ENCODE assay signal across 18 cellular contexts in genomic region chr1:2861143-2861987, GRCh38. TPM values are rescaled to one million over a fixed set of nuclear protein-coding genes. Genes with fewer than 3 reads are reported as not detected.
DNase-seq lines count a peak whose midpoint lies in the region; ATAC-seq, FAIRE-seq and TF ChIP-seq lines count a peak whose summit lies in the region.
"Had no signal": no experiment of that assay in that cellular context is flagged by ENCODE, and none has a peak within 500 bp of the region (broad histone marks: within the 10 kb centered on the region; RNA-seq: fewer than 3 reads in every experiment).

No MANE protein-coding gene starts in this region.

- DNase-seq in left cardiac atrium = peak; percentile 17
- no peak for DNase-seq in left ventricle myocardium inferior
- peak; percentile 54 for DNase-seq in kidney
- peak; percentile 5 to 39 for DNase-seq in psoas muscle
- no peak for DNase-seq in DMS153 (lab: John Stamatoyannopoulos, UW)
- no peak for DNase-seq in MCF 10A (ENCODE audit: unreplicated experiment)
- no peak for DNase-seq in activated CD8-positive, alpha-beta T cell treated with anti-CD3 and anti-CD28 coated beads, Interleukin-2, amount 10 ng/mL, durations not matched to agents 7 days and 5 days
- DNase-seq: ACHN; CD4-positive, alpha-beta memory T cell; DMS79 treated with DMSO at 0.1 percent for 48 hours; EL; GOT3; H9 had no signal

- H3K4me2 ChIP-seq in BLaER1 treated with 17β-estradiol and CSF1 and Interleukin-3, amounts not matched to agents 10 nM and 100 nM = peak overlapping the region in 8 of 11 experiments; percentile 22 to 90 (median 34); a peak in 12 of 22 replicates

- H3K9me3 ChIP-seq in left ventricle myocardium inferior (replicated peaks) = no peaks in the 10 kb centered on the region
- H3K9me3 ChIP-seq in BLaER1 treated with 17β-estradiol and CSF1 and Interleukin-3, amounts not matched to agents 10 nM and 100 nM (replicated peaks in 1 of 11) = peaks cover 0 to 20% (median 6%) of the 10 kb centered on the region in 11 experiments; a peak in 9 of 22 replicates
- no peaks in the 10 kb centered on the region for H3K9me3 ChIP-seq in kidney (ENCODE audit: control insufficient read depth in 1 of 2, low read length in 2 of 2)
- no peaks in the 10 kb centered on the region for H3K9me3 ChIP-seq in psoas muscle

- H3K4me1 Mint-ChIP-seq in MCF 10A (ENCODE audit: insufficient read depth, unreplicated experiment) = no peaks in the 10 kb centered on the region
- no peaks in the 10 kb centered on the region for H3K4me1 Mint-ChIP-seq in activated CD8-positive, alpha-beta T cell treated with anti-CD3 and anti-CD28 coated beads, Interleukin-2, amount 10 ng/mL, durations not matched to agents 7 days and 5 days (ENCODE audit: low read depth)
- H3K4me1 Mint-ChIP-seq: H9 had no signal

- no peak overlapping the region for H3K4me3 Mint-ChIP-seq in MCF 10A (ENCODE audit: unreplicated experiment)
- no peak overlapping the region for H3K4me3 Mint-ChIP-seq in activated CD8-positive, alpha-beta T cell treated with anti-CD3 and anti-CD28 coated beads, Interleukin-2, amount 10 ng/mL, durations not matched to agents 7 days and 5 days
- H3K4me3 Mint-ChIP-seq: CD4-positive, alpha-beta memory T cell; H9 had no signal

- peaks cover 0 to 34% (median 0%) of the 10 kb centered on the region in 11 experiments; a peak in 9 of 22 replicates for H4K20me1 ChIP-seq in BLaER1 treated with 17β-estradiol and CSF1 and Interleukin-3, amounts not matched to agents 10 nM and 100 nM

- no peaks in the 10 kb centered on the region for H3K36me3 ChIP-seq in left ventricle myocardium inferior
- no peaks in the 10 kb centered on the region for H3K36me3 ChIP-seq in BLaER1 treated with 17β-estradiol and CSF1 and Interleukin-3, amounts not matched to agents 10 nM and 100 nM
- H3K36me3 ChIP-seq in kidney (ENCODE audit: control insufficient read depth in 1 of 2, insufficient read depth in 2 of 2, low read length in 2 of 2) = no peaks in the 10 kb centered on the region
- H3K36me3 ChIP-seq in psoas muscle (ENCODE audit: insufficient read depth in 1 of 2, low read depth in 1 of 2) = no peaks in the 10 kb centered on the region

- no peaks in the 10 kb centered on the region for H3K27me3 Mint-ChIP-seq in MCF 10A (ENCODE audit: insufficient read depth, unreplicated experiment)
- no peaks in the 10 kb centered on the region for H3K27me3 Mint-ChIP-seq in activated CD8-positive, alpha-beta T cell treated with anti-CD3 and anti-CD28 coated beads, Interleukin-2, amount 10 ng/mL, durations not matched to agents 7 days and 5 days (ENCODE audit: low read depth)

- 71 to 76% (median 73%) methylated on average over 18 to 19 of the region's 19 CpGs for WGBS in psoas muscle, 3 donors

- H3K9me3 Mint-ChIP-seq in MCF 10A (ENCODE audit: unreplicated experiment) = peaks cover 12% of the 10 kb centered on the region
- H3K9me3 Mint-ChIP-seq in activated CD8-positive, alpha-beta T cell treated with anti-CD3 and anti-CD28 coated beads, Interleukin-2, amount 10 ng/mL, durations not matched to agents 7 days and 5 days (ENCODE audit: insufficient read depth) = no peaks in the 10 kb centered on the region

- no peak for TF ChIP-seq CTCF in left ventricle myocardium inferior (IDR thresholded peaks at IDR 0.05; ENCODE audit: borderline replicate concordance)
- no peak for TF ChIP-seq CTCF in kidney (IDR thresholded peaks at IDR 0.05; ENCODE audit: borderline replicate concordance, extremely low read depth, insufficient read depth)
- TF ChIP-seq CTCF in psoas muscle (IDR thresholded peaks at IDR 0.05) = no peak
- no peak for TF ChIP-seq CTCF in MCF 10A (IDR thresholded peaks at IDR 0.05; ENCODE audit: unreplicated experiment)

- H3K27me3 ChIP-seq in left ventricle myocardium inferior (ENCODE audit: low read depth) = peaks cover 86% of the 10 kb centered on the region
- peaks cover 6 to 52% (median 27%) of the 10 kb centered on the region in 11 experiments; a peak in 17 of 22 replicates for H3K27me3 ChIP-seq in BLaER1 treated with 17β-estradiol and CSF1 and Interleukin-3, amounts not matched to agents 10 nM and 100 nM
- peaks cover 0 to 38% (median 14%) of the 10 kb centered on the region in 3 donors for H3K27me3 ChIP-seq in psoas muscle (ENCODE audit: insufficient read depth in 3 of 3, low read length in 2 of 3)

- intact Hi-C loops in left cardiac atrium (cut with DNase I) = no loop called here
- intact Hi-C loops in left ventricle myocardium inferior (cut with micrococcal nuclease) = no loop called here
- intact Hi-C loops in kidney (cut with DNase I) = no loop called here
- intact Hi-C loops in psoas muscle (cut with DNase I) = no loop called here
- intact Hi-C loops in MCF 10A (cut with micrococcal nuclease) = no loop called here

- CTCF ChIA-PET in MCF 10A (lab: Yijun Ruan, JAX) = interaction anchor here (0.6 kb wide), 2 partner anchors 479 to 863 kb away, joined by 3 read pairs; no protein-coding TSS in a partner anchor
- CTCF ChIA-PET in activated CD8-positive, alpha-beta T cell treated with anti-CD3 and anti-CD28 coated beads, Interleukin-2, amount 10 ng/mL, durations not matched to agents 7 days and 5 days (lab: Charles Lee) = no interaction called here

- no TSS peak for BruUV-seq in MCF 10A (replicated peaks; lab: Mats Ljungman, UMichigan)

- H3K36me3 Mint-ChIP-seq in MCF 10A (ENCODE audit: insufficient read depth, unreplicated experiment) = no peaks in the 10 kb centered on the region
- peaks cover 3% of the 10 kb centered on the region for H3K36me3 Mint-ChIP-seq in activated CD8-positive, alpha-beta T cell treated with anti-CD3 and anti-CD28 coated beads, Interleukin-2, amount 10 ng/mL, durations not matched to agents 7 days and 5 days (ENCODE audit: low read depth)
- H3K36me3 Mint-ChIP-seq: CD4-positive, alpha-beta memory T cell had no signal

- no peak overlapping the region for H3K4me3 ChIP-seq in left ventricle myocardium inferior
- no peak overlapping the region for H3K4me3 ChIP-seq in BLaER1 treated with 17β-estradiol and CSF1 and Interleukin-3, amounts not matched to agents 10 nM and 100 nM
- no peak overlapping the region for H3K4me3 ChIP-seq in kidney (ENCODE audit: low read length in 2 of 2)
- H3K4me3 ChIP-seq in psoas muscle = no peak overlapping the region

- H3K4me1 ChIP-seq in left ventricle myocardium inferior (no peaks in the 10 kb centered on the region), kidney (ENCODE audit: control insufficient read depth in 1 of 2, insufficient read depth in 1 of 2, low read depth in 1 of 2, low read length in 2 of 2) (no peaks in the 10 kb centered on the region), psoas muscle (no peaks in the 10 kb centered on the region)
- H3K4me1 ChIP-seq in BLaER1 treated with 17β-estradiol and CSF1 and Interleukin-3, amounts not matched to agents 10 nM and 100 nM = peaks cover 11 to 56% (median 42%) of the 10 kb centered on the region in 10 experiments; a peak in 19 of 20 replicates

- no peak overlapping the region for H3K9ac ChIP-seq in BLaER1 treated with 17β-estradiol and CSF1 and Interleukin-3, amounts not matched to agents 10 nM and 100 nM
- H3K9ac ChIP-seq in kidney (ENCODE audit: low read length in 2 of 2) = no peak overlapping the region

- POLR2A ChIA-PET in MCF 10A (lab: Yijun Ruan, JAX) = no interaction called here
- POLR2A ChIA-PET in activated CD8-positive, alpha-beta T cell treated with anti-CD3 and anti-CD28 coated beads, Interleukin-2, amount 10 ng/mL, durations not matched to agents 7 days and 5 days (lab: Charles Lee) = no interaction called here

- no peak for FAIRE-seq in kidney (lab: Jason Lieb, UNC)
- FAIRE-seq: G401.6, GM12892 had no signal

- ATAC-seq in left cardiac atrium (no peak), psoas muscle (no peak)
- ATAC-seq in activated CD8-positive, alpha-beta T cell treated with anti-CD3 and anti-CD28 coated beads, Interleukin-2, amount 10 ng/mL, durations not matched to agents 7 days and 5 days = no peak

- H3K27ac ChIP-seq in left ventricle myocardium inferior (replicated peaks) (no peak overlapping the region), kidney (ENCODE audit: low read depth in 2 of 2, low read length in 2 of 2) (no peak overlapping the region), psoas muscle (no peak overlapping the region)
- H3K27ac ChIP-seq in BLaER1 treated with 17β-estradiol and CSF1 and Interleukin-3, amounts not matched to agents 10 nM and 100 nM = no peak overlapping the region
- H3K27ac ChIP-seq: C4-2B had no signal

- H3K27ac Mint-ChIP-seq in MCF 10A (ENCODE audit: low read depth, unreplicated experiment) = no peak overlapping the region
- no peak overlapping the region for H3K27ac Mint-ChIP-seq in activated CD8-positive, alpha-beta T cell treated with anti-CD3 and anti-CD28 coated beads, Interleukin-2, amount 10 ng/mL, durations not matched to agents 7 days and 5 days
- H3K27ac Mint-ChIP-seq: CD4-positive, alpha-beta memory T cell; H9 had no signal

RNA-seq across cellular contexts. Expression of gene TTC34, which starts 59.9 kb away (rescaled TPM):
- total RNA-seq in left cardiac atrium (under 1 TPM; 0.52 to 0.53 TPM), left ventricle myocardium inferior (0.91 TPM), kidney (2.4 TPM), psoas muscle (under 1 TPM; 0.04 to 0.15 (median 0.06) TPM), MCF 10A (2022) (0.47 and 0.86 TPM in 2 replicates)
- polyA plus RNA-seq in kidney (ENCODE audit: insufficient read depth, low read depth, low replicate concordance) (0.15 TPM), psoas muscle (under 1 TPM; 0.01 to 0.03 (median 0.01) TPM)
- total RNA-seq in activated CD8-positive, alpha-beta T cell treated with anti-CD3 and anti-CD28 coated beads, Interleukin-2, amount 10 ng/mL, durations not matched to agents 7 days and 5 days = under 1 TPM; 0.82 to 0.86 TPM
- total RNA-seq: A172 had no signal

Comparison
In these comparisons a context has a peak if more than half of its experiments do, and no peak if none do; other contexts are left out.
1. DNase-seq: peak in left cardiac atrium (single experiment), kidney (single experiment) and psoas muscle (2 of 2); none in left ventricle myocardium inferior (single experiment), DMS153 (single experiment), MCF 10A (single experiment) and activated CD8-positive, alpha-beta T cell treated with anti-CD3 and anti-CD28 coated beads, Interleukin-2, amount 10 ng/mL, durations not matched to agents 7 days and 5 days (single experiment).